In genomic region chr13:70366720-70367119, GRCh38 we compare ENCODE assay signal across 25 cellular contexts.
DNase-seq lines count a peak whose midpoint lies in the region; ATAC-seq, FAIRE-seq and TF ChIP-seq lines count a peak whose summit lies in the region.
"Had no signal": no experiment of that assay in that cellular context is flagged by ENCODE, and none has a peak within 500 bp of the region (broad histone marks: within the 10 kb centered on the region; RNA-seq: fewer than 3 reads in every experiment).

No MANE protein-coding gene starts in this region.

- TF ChIP-seq CTCF in pancreas (IDR thresholded peaks at IDR 0.05) = no peak
- no peak for TF ChIP-seq CTCF in left lung (IDR thresholded peaks at IDR 0.05)

- ATAC-seq in left colon (peak; percentile 65), pancreas (peak in 3 of 4 donors; percentile 18 to 63 (median 59)), left lung (no peak)
- ATAC-seq: GM12878 had no signal

- no peak for FAIRE-seq in pancreas (lab: Jason Lieb, UNC)
- FAIRE-seq: A204.1, GM12878, GM12892, GM18507 had no signal

- H3K27ac ChIP-seq in pancreas (no peak overlapping the region), left lung (no peak overlapping the region)
- H3K27ac ChIP-seq: BLaER1 had no signal

- intact Hi-C loops in left colon (cut with DNase I, micrococcal nuclease) (no loop called here), pancreas (cut with DNase I) (no loop called here), left lung (cut with DNase I) (no loop called here)

- H3K4me1 ChIP-seq in pancreas (no peaks in the 10 kb centered on the region), left lung (no peaks in the 10 kb centered on the region)
- H3K4me1 ChIP-seq: BE2C, BLaER1 had no signal

- 35 to 38% methylated on average over 4 of the region's 4 CpGs for WGBS in pancreas, 2 donors

- H3K36me3 ChIP-seq in pancreas = no peaks in the 10 kb centered on the region
- no peaks in the 10 kb centered on the region for H3K36me3 ChIP-seq in left lung
- H3K36me3 ChIP-seq: BE2C, BLaER1 had no signal

- H3K9me3 ChIP-seq in pancreas = no peaks in the 10 kb centered on the region
- peaks cover 0 to 2% of the 10 kb centered on the region in 2 donors for H3K9me3 ChIP-seq in left lung
- H3K9me3 ChIP-seq: BE2C, BLaER1 had no signal

- H3K27me3 ChIP-seq in pancreas (no peaks in the 10 kb centered on the region), left lung (no peaks in the 10 kb centered on the region)
- H3K27me3 ChIP-seq: BE2C, BLaER1 had no signal

- no peak overlapping the region for H3K4me3 ChIP-seq in pancreas
- no peak overlapping the region for H3K4me3 ChIP-seq in left lung
- H3K4me3 ChIP-seq: BLaER1, GM12878 had no signal

- DNase-seq in left colon = no peak
- no peak for DNase-seq in pancreas
- no peak for DNase-seq in left lung
- DNase-seq in NCI-H2171 treated with DMSO at 0.1 percent for 48 hours (lab: John Stamatoyannopoulos, UW) = no peak
- DNase-seq in NCI-H446 treated with DMSO at 0.1 percent for 48 hours (lab: John Stamatoyannopoulos, UW) = no peak
- DNase-seq: 8988T; ACHN; BE2C; C1 segment of cervical spinal cord; CD4-positive, alpha-beta memory T cell; CD4-positive, CD25-positive, alpha-beta regulatory T cell; CD8-positive, alpha-beta memory T cell; COR-L47; DMS 273 treated with DMSO at 0.1 percent for 48 hours; DMS153; DMS53; DMS79; DND-41; EL; GDM1 had no signal
